1 cellular context compared by ENCODE assay signal in the genomic region with DNA sequence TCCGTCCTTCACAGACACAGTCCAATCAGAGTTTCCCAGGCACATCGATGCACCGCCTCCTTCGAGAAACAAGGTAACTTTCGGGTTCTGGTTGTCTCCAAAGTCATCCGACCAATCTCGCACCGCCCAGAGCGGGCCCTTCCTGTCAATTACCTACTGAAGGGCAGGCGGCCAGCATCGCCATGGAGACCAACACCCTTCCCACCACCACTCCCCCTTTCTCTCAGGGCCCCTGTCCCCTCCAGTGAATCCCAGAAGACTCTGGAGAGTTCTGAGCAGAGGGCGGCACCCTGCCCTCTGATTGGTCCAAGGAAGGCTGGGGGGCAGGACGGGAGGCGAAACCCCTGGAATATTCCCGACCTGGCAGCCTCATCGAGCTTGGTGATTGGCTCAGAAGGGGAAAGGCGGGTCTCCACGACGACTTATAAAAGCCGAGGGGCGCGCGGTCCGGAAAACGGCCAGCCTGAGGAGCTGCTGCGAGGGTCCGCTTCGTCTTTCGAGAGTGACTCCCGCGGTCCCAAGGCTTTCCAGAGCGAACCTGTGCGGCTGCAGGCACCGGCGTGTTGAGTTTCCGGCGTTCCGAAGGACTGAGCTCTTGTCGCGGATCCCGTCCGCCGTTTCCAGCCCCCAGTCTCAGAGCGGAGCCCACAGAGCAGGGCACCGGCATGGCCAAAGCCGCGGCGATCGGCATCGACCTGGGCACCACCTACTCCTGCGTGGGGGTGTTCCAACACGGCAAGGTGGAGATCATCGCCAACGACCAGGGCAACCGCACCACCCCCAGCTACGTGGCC.
TF ChIP-seq lines count a peak whose summit lies in the region.

A gene (plus strand): TSS at position 453 of the 794 bp plus-strand sequence. CDS start 213 bp downstream, at position 666.

TF ChIP-seq in WTC11, 78 proteins besides CTCF, POLR2A, EP300 and RAD21 (continued from another document and continues in another):
- TF ChIP-seq, protein P1, sequence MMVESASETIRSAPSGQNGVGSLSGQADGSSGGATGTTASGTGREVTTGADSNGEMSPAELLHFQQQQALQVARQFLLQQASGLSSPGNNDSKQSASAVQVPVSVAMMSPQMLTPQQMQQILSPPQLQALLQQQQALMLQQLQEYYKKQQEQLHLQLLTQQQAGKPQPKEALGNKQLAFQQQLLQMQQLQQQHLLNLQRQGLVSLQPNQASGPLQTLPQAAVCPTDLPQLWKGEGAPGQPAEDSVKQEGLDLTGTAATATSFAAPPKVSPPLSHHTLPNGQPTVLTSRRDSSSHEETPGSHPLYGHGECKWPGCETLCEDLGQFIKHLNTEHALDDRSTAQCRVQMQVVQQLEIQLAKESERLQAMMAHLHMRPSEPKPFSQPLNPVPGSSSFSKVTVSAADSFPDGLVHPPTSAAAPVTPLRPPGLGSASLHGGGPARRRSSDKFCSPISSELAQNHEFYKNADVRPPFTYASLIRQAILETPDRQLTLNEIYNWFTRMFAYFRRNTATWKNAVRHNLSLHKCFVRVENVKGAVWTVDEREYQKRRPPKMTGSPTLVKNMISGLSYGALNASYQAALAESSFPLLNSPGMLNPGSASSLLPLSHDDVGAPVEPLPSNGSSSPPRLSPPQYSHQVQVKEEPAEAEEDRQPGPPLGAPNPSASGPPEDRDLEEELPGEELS (CRISPR knock-in tag; IDR thresholded peaks at IDR 0.05) = peak; percentile 85; the same call in 1 of the 2 replicates
- TF ChIP-seq ZNF317 (CRISPR knock-in tag; IDR thresholded peaks at IDR 0.05; ENCODE audit: borderline replicate concordance, low read depth) (no peak), ATF1 (CRISPR knock-in tag; IDR thresholded peaks at IDR 0.05) (no peak), GRHL2 (CRISPR knock-in tag; IDR thresholded peaks at IDR 0.05; ENCODE audit: insufficient replicate concordance, severe bottlenecking) (no peak), RORB (CRISPR knock-in tag; IDR thresholded peaks at IDR 0.05) (no peak), ZNF232 (CRISPR knock-in tag; IDR thresholded peaks at IDR 0.05) (no peak), EMX1 (CRISPR knock-in tag; IDR thresholded peaks at IDR 0.05) (no peak), NFE2L1 (CRISPR knock-in tag; IDR thresholded peaks at IDR 0.05) (peak; percentile 60; the same call in 1 of the 2 replicates), CBFB (CRISPR knock-in tag; IDR thresholded peaks at IDR 0.05; ENCODE audit: low read depth) (no peak), NR3C1 (CRISPR knock-in tag; conservative IDR thresholded peaks at IDR 0.05; ENCODE audit: low read depth) (no peak), ZNF416 (CRISPR knock-in tag; IDR thresholded peaks at IDR 0.05) (peak; percentile 61; the same call in 1 of the 2 replicates), NFYB (CRISPR knock-in tag; conservative IDR thresholded peaks at IDR 0.05; ENCODE audit: low read depth) (peak; percentile 66), ZNF263 (CRISPR knock-in tag; IDR thresholded peaks at IDR 0.05; ENCODE audit: low read depth) (no peak), TEAD1 (CRISPR knock-in tag; IDR thresholded peaks at IDR 0.05) (peak; percentile 88), NFATC4 (CRISPR knock-in tag; IDR thresholded peaks at IDR 0.05) (peak; percentile 66; the same call in 1 of the 2 replicates), HMGA2 (CRISPR knock-in tag; IDR thresholded peaks at IDR 0.05) (0 out of 2 replicates have a peak, but pooled peaks have one; percentile 6), TP53 (CRISPR knock-in tag; IDR thresholded peaks at IDR 0.05) (no peak), SP1 (CRISPR knock-in tag; conservative IDR thresholded peaks at IDR 0.05) (peak; percentile 78; the same call in 1 of the 2 replicates), CREB1 (CRISPR knock-in tag; IDR thresholded peaks at IDR 0.05) (no peak), PRRX2 (CRISPR knock-in tag; IDR thresholded peaks at IDR 0.05) (no peak)
- TF ChIP-seq, protein P2, sequence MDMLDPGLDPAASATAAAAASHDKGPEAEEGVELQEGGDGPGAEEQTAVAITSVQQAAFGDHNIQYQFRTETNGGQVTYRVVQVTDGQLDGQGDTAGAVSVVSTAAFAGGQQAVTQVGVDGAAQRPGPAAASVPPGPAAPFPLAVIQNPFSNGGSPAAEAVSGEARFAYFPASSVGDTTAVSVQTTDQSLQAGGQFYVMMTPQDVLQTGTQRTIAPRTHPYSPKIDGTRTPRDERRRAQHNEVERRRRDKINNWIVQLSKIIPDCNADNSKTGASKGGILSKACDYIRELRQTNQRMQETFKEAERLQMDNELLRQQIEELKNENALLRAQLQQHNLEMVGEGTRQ (CRISPR knock-in tag; IDR thresholded peaks at IDR 0.05) = no peak
- TF ChIP-seq, protein P3, sequence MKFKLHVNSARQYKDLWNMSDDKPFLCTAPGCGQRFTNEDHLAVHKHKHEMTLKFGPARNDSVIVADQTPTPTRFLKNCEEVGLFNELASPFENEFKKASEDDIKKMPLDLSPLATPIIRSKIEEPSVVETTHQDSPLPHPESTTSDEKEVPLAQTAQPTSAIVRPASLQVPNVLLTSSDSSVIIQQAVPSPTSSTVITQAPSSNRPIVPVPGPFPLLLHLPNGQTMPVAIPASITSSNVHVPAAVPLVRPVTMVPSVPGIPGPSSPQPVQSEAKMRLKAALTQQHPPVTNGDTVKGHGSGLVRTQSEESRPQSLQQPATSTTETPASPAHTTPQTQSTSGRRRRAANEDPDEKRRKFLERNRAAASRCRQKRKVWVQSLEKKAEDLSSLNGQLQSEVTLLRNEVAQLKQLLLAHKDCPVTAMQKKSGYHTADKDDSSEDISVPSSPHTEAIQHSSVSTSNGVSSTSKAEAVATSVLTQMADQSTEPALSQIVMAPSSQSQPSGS (CRISPR knock-in tag; IDR thresholded peaks at IDR 0.05; ENCODE audit: borderline replicate concordance, low read depth) = no peak
- TF ChIP-seq, protein P4, sequence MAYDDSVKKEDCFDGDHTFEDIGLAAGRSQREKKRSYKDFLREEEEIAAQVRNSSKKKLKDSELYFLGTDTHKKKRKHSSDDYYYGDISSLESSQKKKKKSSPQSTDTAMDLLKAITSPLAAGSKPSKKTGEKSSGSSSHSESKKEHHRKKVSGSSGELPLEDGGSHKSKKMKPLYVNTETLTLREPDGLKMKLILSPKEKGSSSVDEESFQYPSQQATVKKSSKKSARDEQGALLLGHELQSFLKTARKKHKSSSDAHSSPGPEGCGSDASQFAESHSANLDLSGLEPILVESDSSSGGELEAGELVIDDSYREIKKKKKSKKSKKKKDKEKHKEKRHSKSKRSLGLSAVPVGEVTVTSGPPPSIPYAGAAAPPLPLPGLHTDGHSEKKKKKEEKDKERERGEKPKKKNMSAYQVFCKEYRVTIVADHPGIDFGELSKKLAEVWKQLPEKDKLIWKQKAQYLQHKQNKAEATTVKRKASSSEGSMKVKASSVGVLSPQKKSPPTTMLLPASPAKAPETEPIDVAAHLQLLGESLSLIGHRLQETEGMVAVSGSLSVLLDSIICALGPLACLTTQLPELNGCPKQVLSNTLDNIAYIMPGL (CRISPR knock-in tag; IDR thresholded peaks at IDR 0.05) = no peak
- TF ChIP-seq, protein P5, sequence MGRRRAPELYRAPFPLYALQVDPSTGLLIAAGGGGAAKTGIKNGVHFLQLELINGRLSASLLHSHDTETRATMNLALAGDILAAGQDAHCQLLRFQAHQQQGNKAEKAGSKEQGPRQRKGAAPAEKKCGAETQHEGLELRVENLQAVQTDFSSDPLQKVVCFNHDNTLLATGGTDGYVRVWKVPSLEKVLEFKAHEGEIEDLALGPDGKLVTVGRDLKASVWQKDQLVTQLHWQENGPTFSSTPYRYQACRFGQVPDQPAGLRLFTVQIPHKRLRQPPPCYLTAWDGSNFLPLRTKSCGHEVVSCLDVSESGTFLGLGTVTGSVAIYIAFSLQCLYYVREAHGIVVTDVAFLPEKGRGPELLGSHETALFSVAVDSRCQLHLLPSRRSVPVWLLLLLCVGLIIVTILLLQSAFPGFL (CRISPR knock-in tag; IDR thresholded peaks at IDR 0.05; ENCODE audit: borderline replicate concordance) = no peak
- TF ChIP-seq, protein P6, sequence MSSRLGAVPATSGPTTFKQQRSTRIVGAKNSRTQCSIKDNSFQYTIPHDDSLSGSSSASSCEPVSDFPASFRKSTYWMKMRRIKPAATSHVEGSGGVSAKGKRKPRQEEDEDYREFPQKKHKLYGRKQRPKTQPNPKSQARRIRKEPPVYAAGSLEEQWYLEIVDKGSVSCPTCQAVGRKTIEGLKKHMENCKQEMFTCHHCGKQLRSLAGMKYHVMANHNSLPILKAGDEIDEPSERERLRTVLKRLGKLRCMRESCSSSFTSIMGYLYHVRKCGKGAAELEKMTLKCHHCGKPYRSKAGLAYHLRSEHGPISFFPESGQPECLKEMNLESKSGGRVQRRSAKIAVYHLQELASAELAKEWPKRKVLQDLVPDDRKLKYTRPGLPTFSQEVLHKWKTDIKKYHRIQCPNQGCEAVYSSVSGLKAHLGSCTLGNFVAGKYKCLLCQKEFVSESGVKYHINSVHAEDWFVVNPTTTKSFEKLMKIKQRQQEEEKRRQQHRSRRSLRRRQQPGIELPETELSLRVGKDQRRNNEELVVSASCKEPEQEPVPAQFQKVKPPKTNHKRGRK (CRISPR knock-in tag; IDR thresholded peaks at IDR 0.05; ENCODE audit: borderline replicate concordance) = no peak
- TF ChIP-seq, protein P7, sequence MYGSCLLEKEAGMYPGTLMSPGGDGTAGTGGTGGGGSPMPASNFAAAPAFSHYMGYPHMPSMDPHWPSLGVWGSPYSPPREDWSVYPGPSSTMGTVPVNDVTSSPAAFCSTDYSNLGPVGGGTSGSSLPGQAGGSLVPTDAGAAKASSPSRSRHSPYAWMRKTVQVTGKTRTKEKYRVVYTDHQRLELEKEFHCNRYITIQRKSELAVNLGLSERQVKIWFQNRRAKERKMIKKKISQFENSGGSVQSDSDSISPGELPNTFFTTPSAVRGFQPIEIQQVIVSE (CRISPR knock-in tag; IDR thresholded peaks at IDR 0.05; ENCODE audit: borderline replicate concordance) = no peak
- TF ChIP-seq, protein P8, sequence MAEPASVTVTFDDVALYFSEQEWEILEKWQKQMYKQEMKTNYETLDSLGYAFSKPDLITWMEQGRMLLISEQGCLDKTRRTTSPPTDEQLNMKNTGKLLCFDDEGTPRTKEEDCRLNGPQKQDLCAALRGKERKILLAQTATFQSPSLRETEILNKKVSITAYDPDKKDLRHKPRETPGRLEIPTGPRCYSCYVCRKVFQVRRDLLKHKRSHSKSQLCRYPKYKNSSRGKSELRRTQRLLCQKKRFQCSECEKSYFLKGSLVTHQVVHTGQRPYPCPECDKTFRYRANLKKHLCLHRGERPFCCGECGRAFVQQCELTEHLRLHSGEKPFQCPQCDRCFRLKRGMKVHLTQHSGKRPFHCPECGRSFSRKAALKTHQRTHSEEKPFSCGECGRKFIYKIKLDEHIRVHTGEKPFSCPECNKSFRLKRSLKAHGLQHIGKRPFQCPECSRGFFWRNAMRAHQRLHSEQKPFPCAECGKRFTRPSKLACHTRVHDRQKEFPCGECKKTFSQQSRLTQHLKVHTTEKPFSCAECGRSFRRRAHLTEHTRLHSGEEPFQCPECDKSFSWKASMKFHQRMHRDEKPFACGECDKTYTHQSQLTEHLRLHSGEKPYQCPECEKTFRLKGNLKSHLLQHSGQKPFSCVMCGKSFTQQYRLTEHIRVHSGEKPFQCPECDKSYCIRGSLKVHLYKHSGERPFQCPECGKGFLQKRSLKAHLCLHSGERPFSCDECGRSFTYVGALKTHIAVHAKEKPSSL (CRISPR knock-in tag; conservative IDR thresholded peaks at IDR 0.05) = no peak
- TF ChIP-seq, protein P9, sequence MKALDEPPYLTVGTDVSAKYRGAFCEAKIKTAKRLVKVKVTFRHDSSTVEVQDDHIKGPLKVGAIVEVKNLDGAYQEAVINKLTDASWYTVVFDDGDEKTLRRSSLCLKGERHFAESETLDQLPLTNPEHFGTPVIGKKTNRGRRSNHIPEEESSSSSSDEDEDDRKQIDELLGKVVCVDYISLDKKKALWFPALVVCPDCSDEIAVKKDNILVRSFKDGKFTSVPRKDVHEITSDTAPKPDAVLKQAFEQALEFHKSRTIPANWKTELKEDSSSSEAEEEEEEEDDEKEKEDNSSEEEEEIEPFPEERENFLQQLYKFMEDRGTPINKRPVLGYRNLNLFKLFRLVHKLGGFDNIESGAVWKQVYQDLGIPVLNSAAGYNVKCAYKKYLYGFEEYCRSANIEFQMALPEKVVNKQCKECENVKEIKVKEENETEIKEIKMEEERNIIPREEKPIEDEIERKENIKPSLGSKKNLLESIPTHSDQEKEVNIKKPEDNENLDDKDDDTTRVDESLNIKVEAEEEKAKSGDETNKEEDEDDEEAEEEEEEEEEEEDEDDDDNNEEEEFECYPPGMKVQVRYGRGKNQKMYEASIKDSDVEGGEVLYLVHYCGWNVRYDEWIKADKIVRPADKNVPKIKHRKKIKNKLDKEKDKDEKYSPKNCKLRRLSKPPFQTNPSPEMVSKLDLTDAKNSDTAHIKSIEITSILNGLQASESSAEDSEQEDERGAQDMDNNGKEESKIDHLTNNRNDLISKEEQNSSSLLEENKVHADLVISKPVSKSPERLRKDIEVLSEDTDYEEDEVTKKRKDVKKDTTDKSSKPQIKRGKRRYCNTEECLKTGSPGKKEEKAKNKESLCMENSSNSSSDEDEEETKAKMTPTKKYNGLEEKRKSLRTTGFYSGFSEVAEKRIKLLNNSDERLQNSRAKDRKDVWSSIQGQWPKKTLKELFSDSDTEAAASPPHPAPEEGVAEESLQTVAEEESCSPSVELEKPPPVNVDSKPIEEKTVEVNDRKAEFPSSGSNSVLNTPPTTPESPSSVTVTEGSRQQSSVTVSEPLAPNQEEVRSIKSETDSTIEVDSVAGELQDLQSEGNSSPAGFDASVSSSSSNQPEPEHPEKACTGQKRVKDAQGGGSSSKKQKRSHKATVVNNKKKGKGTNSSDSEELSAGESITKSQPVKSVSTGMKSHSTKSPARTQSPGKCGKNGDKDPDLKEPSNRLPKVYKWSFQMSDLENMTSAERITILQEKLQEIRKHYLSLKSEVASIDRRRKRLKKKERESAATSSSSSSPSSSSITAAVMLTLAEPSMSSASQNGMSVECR (CRISPR knock-in tag; IDR thresholded peaks at IDR 0.05; ENCODE audit: borderline replicate concordance) = peak; percentile 96
- TF ChIP-seq, protein P10, sequence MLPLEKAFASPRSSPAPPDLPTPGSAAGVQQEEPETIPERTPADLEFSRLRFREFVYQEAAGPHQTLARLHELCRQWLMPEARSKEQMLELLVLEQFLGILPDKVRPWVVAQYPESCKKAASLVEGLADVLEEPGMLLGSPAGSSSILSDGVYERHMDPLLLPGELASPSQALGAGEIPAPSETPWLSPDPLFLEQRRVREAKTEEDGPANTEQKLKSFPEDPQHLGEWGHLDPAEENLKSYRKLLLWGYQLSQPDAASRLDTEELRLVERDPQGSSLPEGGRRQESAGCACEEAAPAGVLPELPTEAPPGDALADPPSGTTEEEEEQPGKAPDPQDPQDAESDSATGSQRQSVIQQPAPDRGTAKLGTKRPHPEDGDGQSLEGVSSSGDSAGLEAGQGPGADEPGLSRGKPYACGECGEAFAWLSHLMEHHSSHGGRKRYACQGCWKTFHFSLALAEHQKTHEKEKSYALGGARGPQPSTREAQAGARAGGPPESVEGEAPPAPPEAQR (CRISPR knock-in tag; IDR thresholded peaks at IDR 0.05) = no peak
- TF ChIP-seq, protein P11, sequence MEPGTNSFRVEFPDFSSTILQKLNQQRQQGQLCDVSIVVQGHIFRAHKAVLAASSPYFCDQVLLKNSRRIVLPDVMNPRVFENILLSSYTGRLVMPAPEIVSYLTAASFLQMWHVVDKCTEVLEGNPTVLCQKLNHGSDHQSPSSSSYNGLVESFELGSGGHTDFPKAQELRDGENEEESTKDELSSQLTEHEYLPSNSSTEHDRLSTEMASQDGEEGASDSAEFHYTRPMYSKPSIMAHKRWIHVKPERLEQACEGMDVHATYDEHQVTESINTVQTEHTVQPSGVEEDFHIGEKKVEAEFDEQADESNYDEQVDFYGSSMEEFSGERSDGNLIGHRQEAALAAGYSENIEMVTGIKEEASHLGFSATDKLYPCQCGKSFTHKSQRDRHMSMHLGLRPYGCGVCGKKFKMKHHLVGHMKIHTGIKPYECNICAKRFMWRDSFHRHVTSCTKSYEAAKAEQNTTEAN (CRISPR knock-in tag; IDR thresholded peaks at IDR 0.05) = no peak
- TF ChIP-seq, protein P12, sequence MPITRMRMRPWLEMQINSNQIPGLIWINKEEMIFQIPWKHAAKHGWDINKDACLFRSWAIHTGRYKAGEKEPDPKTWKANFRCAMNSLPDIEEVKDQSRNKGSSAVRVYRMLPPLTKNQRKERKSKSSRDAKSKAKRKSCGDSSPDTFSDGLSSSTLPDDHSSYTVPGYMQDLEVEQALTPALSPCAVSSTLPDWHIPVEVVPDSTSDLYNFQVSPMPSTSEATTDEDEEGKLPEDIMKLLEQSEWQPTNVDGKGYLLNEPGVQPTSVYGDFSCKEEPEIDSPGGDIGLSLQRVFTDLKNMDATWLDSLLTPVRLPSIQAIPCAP (CRISPR knock-in tag; IDR thresholded peaks at IDR 0.05) = 0 out of 2 replicates have a peak, but pooled peaks have one; percentile 58
